ENCODE assay signal across 31 cellular contexts in the genomic region with DNA sequence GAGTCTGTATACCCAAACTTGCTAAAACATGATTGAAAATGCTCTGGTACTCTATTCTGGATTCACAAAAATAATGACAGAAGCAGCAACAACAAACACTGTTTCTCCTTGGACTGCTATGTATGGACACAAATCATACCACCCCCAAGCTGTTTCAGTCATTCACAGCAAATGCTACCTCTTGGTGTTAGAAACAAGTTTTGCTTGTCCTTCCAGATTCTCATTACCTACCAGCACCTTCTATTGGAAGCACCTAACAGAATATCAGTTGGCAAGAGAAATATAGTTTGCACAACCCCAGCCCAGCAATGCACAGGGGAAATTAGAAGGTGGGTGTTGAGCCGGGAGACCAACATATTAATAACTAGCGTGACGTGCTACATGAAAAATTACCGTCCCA.
"Had no signal": no experiment of that assay in that cellular context is flagged by ENCODE, and none has a peak within 500 bp of the region (broad histone marks: within the 10 kb centered on the region; RNA-seq: fewer than 3 reads in every experiment).

No MANE protein-coding gene starts in this region.

- H3K27ac ChIP-seq: adrenal gland, ascending aorta, body of pancreas, brain microvascular endothelial cell, breast epithelium, cardiac muscle cell had no signal

- H3K9me3 ChIP-seq: adrenal gland, ascending aorta, body of pancreas, breast epithelium had no signal

- H3K4me3 ChIP-seq: adrenal gland, ascending aorta, body of pancreas, breast epithelium, cardiac muscle cell had no signal

- H3K27me3 ChIP-seq: adrenal gland, ascending aorta, body of pancreas, brain microvascular endothelial cell, breast epithelium, cardiac muscle cell had no signal

- H3K4me1 ChIP-seq: adrenal gland, ascending aorta, breast epithelium had no signal

- DNase-seq: activated effector memory CD4-positive, alpha-beta T cell treated with anti-CD3 and anti-CD28 coated beads, Interleukin-2, amount 50 U/mL, for 16 hours; activated effector memory CD4-positive, alpha-beta T cell treated with Interleukin-2 at 50 U/mL for 16 hours; activated gamma-delta T cell; activated gamma-delta T cell treated with Interleukin-2 at 50 U/mL for 16 hours; activated naive CD4-positive, alpha-beta T cell; activated naive CD4-positive, alpha-beta T cell treated with anti-CD3 and anti-CD28 coated beads for 36 hours; activated naive CD4-positive, alpha-beta T cell treated with anti-CD3 and anti-CD28 coated beads, Interleukin-2, amount 10 ng/mL, durations not matched to agents 7 days and 5 days; activated naive CD4-positive, alpha-beta T cell treated with anti-CD3 and anti-CD28 coated beads, Interleukin-2, amount 50 U/mL, for 16 hours; activated naive CD4-positive, alpha-beta T cell treated with Interleukin-2 at 50 U/mL for 16 hours; activated naive CD8-positive, alpha-beta T cell treated with anti-CD3 and anti-CD28 coated beads for 36 hours; activated naive CD8-positive, alpha-beta T cell treated with anti-CD3 and anti-CD28 coated beads, Interleukin-2, amount 10 ng/mL, durations not matched to agents 7 days and 5 days; activated naive CD8-positive, alpha-beta T cell treated with anti-CD3 and anti-CD28 coated beads, Interleukin-2, amount 50 U/mL, for 24 hours; activated T-cell treated with anti-CD3 and anti-CD28 coated beads, Interleukin-2, amount 50 U/mL, for 1 hour; activated T-cell treated with anti-CD3 and anti-CD28 coated beads, Interleukin-2, amount 50 U/mL, for 24 hours; activated T-cell treated with anti-CD3 and anti-CD28 coated beads, Interleukin-2, amount 50 U/mL, for 4 hours; activated T-cell treated with anti-CD3 and anti-CD28 coated beads, Interleukin-2, amount 50 U/mL, for 48 hours; activated T-cell treated with anti-CD3 and anti-CD28 coated beads, Interleukin-2, amount 50 U/mL, for 72 hours; adrenal gland; amniotic stem cell; amygdala; anterior cingulate cortex; body of pancreas; brain microvascular endothelial cell; caudate nucleus; central memory CD4-positive, alpha-beta T cell; cerebellar nuclear complex had no signal

- H3K36me3 ChIP-seq: adrenal gland, ascending aorta, brain microvascular endothelial cell, breast epithelium, cardiac muscle cell had no signal

- ATAC-seq: activated naive CD4-positive, alpha-beta T cell treated with anti-CD3 and anti-CD28 coated beads, Interleukin-2, amount 50 U/mL, for 72 hours; activated naive CD8-positive, alpha-beta T cell treated with anti-CD3 and anti-CD28 coated beads, Interleukin-2, amount 50 U/mL, for 24 hours; activated T-cell treated with anti-CD3 and anti-CD28 coated beads, Interleukin-2, amount 50 U/mL, for 4 hours; activated T-cell treated with anti-CD3 and anti-CD28 coated beads, Interleukin-2, amount 50 U/mL, for 72 hours; activated T-helper 17 cell treated with anti-CD3 and anti-CD28 coated beads, Interleukin-2, amount 50 U/mL, for 72 hours; body of pancreas had no signal
